29 cellular contexts compared by ENCODE assay signal in genomic region chr3:108548886-108549285, GRCh38. TPM values are rescaled to one million over a fixed set of nuclear protein-coding genes. Genes with fewer than 3 reads are reported as not detected.
"Had no signal": no experiment of that assay in that cellular context is flagged by ENCODE, and none has a peak within 500 bp of the region (broad histone marks: within the 10 kb centered on the region; RNA-seq: fewer than 3 reads in every experiment).

No MANE protein-coding gene starts in this region.

- H3K9ac ChIP-seq: neural progenitor cell, parathyroid adenoma had no signal

- H3K27ac Mint-ChIP-seq: immature natural killer cell; mesothelial cell of epicardium; naive B cell; natural killer cell; nephron progenitor cell; neural progenitor cell; progenitor cell of endocrine pancreas; stimulated activated memory B cell treated with anti-CD40 and anti-IgM and Interleukin-4, amounts not matched to agents 10 μg/mL and 1 μg/mL and 100 μg/mL, for 72 hours; stimulated activated naive CD8-positive, alpha-beta T cell treated with anti-CD3 and anti-CD28 coated beads, Interleukin-15, amount 100 ng/mL, for 72 hours; type B pancreatic cell had no signal

- H3K9me3 Mint-ChIP-seq: immature natural killer cell; mesothelial cell of epicardium; naive B cell; natural killer cell; nephron progenitor cell; neural progenitor cell; stimulated activated memory B cell treated with anti-CD40 and anti-IgM and Interleukin-4, amounts not matched to agents 10 μg/mL and 1 μg/mL and 100 μg/mL, for 72 hours; stimulated activated naive CD8-positive, alpha-beta T cell treated with anti-CD3 and anti-CD28 coated beads, Interleukin-15, amount 100 ng/mL, for 72 hours; type B pancreatic cell had no signal

- H3K27me3 ChIP-seq: neural progenitor cell, neutrophil, right atrium auricular region, right lobe of liver, tibial nerve, vagina had no signal

- H3K36me3 Mint-ChIP-seq: immature natural killer cell, mesothelial cell of epicardium, naive B cell, natural killer cell had no signal

- H3K4me1 ChIP-seq: neural progenitor cell, parathyroid adenoma, right atrium auricular region, right lobe of liver, vagina had no signal

- H3K27ac ChIP-seq: left ventricle myocardium inferior, neural progenitor cell, neutrophil, parathyroid adenoma, right atrium auricular region, right lobe of liver, tibial nerve, vagina had no signal

- H3K27me3 Mint-ChIP-seq: naive B cell; progenitor cell of endocrine pancreas; stimulated activated memory B cell treated with anti-CD40 and anti-IgM and Interleukin-4, amounts not matched to agents 10 μg/mL and 1 μg/mL and 100 μg/mL, for 72 hours; stimulated activated naive CD8-positive, alpha-beta T cell treated with anti-CD3 and anti-CD28 coated beads, Interleukin-15, amount 100 ng/mL, for 72 hours; type B pancreatic cell had no signal

- H3K9me3 ChIP-seq: left ventricle myocardium inferior, neutrophil, right atrium auricular region, right lobe of liver, tibial nerve, vagina had no signal

- ATAC-seq: natural killer cell; right lobe of liver; stimulated activated memory B cell treated with anti-CD40 and anti-IgM and Interleukin-4, amounts not matched to agents 10 μg/mL and 1 μg/mL and 100 μg/mL, for 72 hours; stimulated activated naive CD8-positive, alpha-beta T cell treated with anti-CD3 and anti-CD28 coated beads, Interleukin-15, amount 100 ng/mL, for 72 hours had no signal

- H3K4me1 Mint-ChIP-seq: nephron progenitor cell, neural progenitor cell had no signal

- DNase-seq: hypothalamus; immature natural killer cell; left ventricle myocardium inferior; mesendoderm; naive B cell; natural killer cell; nephron progenitor cell; occipital lobe; right lobe of liver; stimulated activated CD4-positive, alpha-beta T cell treated with anti-CD3 and anti-CD28 coated beads, Interleukin-1b, Interleukin-23, amount 100 ng/mL, for 48 hours; stimulated activated CD4-positive, alpha-beta T cell treated with anti-CD3 and anti-CD28 coated beads, Interleukin-2, amount 100 ng/mL, for 48 hours; stimulated activated CD4-positive, alpha-beta T cell treated with anti-CD3 and anti-CD28 coated beads, Interleukin-4, amount 100 ng/mL, for 4 hours; stimulated activated CD8-positive, alpha-beta memory T cell treated with anti-CD3 and anti-CD28 coated beads, Interleukin-4, amount 100 ng/mL, for 48 hours; stimulated activated naive CD4-positive, alpha-beta T cell treated with Interleukin-2 at 50 U/mL for 16 hours; stimulated activated naive CD8-positive, alpha-beta T cell treated with anti-CD3 and anti-CD28 coated beads, Interleukin-15, amount 100 ng/mL, for 72 hours; substantia nigra had no signal

- H3K4me3 Mint-ChIP-seq: immature natural killer cell; mesothelial cell of epicardium; naive B cell; natural killer cell; nephron progenitor cell; neural progenitor cell; stimulated activated memory B cell treated with anti-CD40 and anti-IgM and Interleukin-4, amounts not matched to agents 10 μg/mL and 1 μg/mL and 100 μg/mL, for 72 hours; stimulated activated naive CD8-positive, alpha-beta T cell treated with anti-CD3 and anti-CD28 coated beads, Interleukin-15, amount 100 ng/mL, for 72 hours; type B pancreatic cell had no signal

- H3K4me3 ChIP-seq: left ventricle myocardium inferior, lung, neural progenitor cell, right atrium auricular region, right lobe of liver, smooth muscle cell, tibial nerve, vagina had no signal

- H3K36me3 ChIP-seq: left ventricle myocardium inferior, right atrium auricular region, right lobe of liver, tibial nerve, vagina had no signal

RNA-seq across cellular contexts. Expression of gene MYH15, which starts 38.5 kb away (rescaled TPM):
- total RNA-seq: kidney epithelial cell, right lobe of liver, vagina had no signal
- polyA plus RNA-seq: immature natural killer cell, smooth muscle cell had no signal
